18 cellular contexts compared by ENCODE assay signal in the genomic region with DNA sequence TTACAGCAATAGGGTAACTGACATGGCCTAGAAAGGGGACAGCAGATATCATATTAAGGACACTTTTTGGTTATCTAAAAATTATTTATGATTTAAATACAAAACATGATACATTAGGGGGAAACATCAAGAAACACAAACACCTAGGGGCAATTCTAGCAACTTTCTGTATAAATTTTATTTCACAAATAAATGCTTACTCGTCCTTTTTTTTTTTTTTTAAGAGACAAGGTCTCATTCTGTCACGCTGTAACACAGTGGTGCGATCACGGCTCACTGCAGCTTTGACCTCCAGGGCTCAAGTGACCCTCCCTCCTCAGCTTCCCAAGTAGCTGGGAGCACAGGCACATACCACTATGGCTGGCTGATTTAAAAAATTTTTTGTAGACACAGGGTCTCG.
DNase-seq lines count a peak whose midpoint lies in the region; ATAC-seq, FAIRE-seq and TF ChIP-seq lines count a peak whose summit lies in the region.
"Had no signal": no experiment of that assay in that cellular context is flagged by ENCODE, and none has a peak within 500 bp of the region (broad histone marks: within the 10 kb centered on the region; RNA-seq: fewer than 3 reads in every experiment).

No MANE protein-coding gene starts in this region.

- TF ChIP-seq CTCF in K562 (IDR thresholded peaks at IDR 0.05 in 2 of 3, conservative IDR thresholded peaks at IDR 0.05 in 1 of 3; ENCODE audit: insufficient read depth in 2 of 3, low read depth in 1 of 3, low read length in 3 of 3) (no peak), colonic mucosa (IDR thresholded peaks at IDR 0.05) (no peak)

- ATAC-seq in K562 = no peak
- ATAC-seq: CD8-positive, alpha-beta T cell had no signal

- H3K9ac ChIP-seq in K562 (ENCODE audit: insufficient read depth in 1 of 2, low read depth in 2 of 2, low read length in 2 of 2) = no peak overlapping the region
- no peak overlapping the region for H3K9ac ChIP-seq in colonic mucosa (ENCODE audit: low read depth in 2 of 2, low read length in 2 of 2)
- H3K9ac ChIP-seq: BLaER1 treated with 17β-estradiol and CSF1 and Interleukin-3, amounts not matched to agents 10 nM and 100 nM had no signal

- no peaks in the 10 kb centered on the region for H3K79me2 ChIP-seq in K562 (ENCODE audit: control insufficient read depth, insufficient read depth, low read length)

- DNase-seq in GM18507 (ENCODE audit: extremely low spot score, insufficient read length, low read depth) (no peak), K562 (ENCODE audit: extremely low read depth in 1 of 4, low spot score in 3 of 4) (no peak), glomerular visceral epithelial cell (ENCODE audit: extremely low spot score) (no peak), middle frontal gyrus (ENCODE audit: extremely low spot score, low spot score) (no peak), colonic mucosa (no peak)
- DNase-seq: 8988T; AML-193; Caco-2; Calu3; CD4-positive, alpha-beta T cell; CD8-positive, alpha-beta T cell; DMS79 treated with DMSO at 0.1 percent for 48 hours; GF-D8 had no signal

- no peak overlapping the region for H3K4me2 ChIP-seq in K562 (ENCODE audit: insufficient read depth, low read length)

- H3K36me3 ChIP-seq in K562 (ENCODE audit: control insufficient read depth, insufficient read depth, low read length) (no peaks in the 10 kb centered on the region), colonic mucosa (no peaks in the 10 kb centered on the region)
- H3K36me3 ChIP-seq: BLaER1 treated with 17β-estradiol and CSF1 and Interleukin-3, amounts not matched to agents 10 nM and 100 nM had no signal

- POLR2A ChIA-PET in K562 (lab: Yijun Ruan, JAX) = no interaction called here

- FAIRE-seq in GM18507 (lab: Jason Lieb, UNC) = peak; percentile 26
- no peak for FAIRE-seq in K562 (lab: Jason Lieb, UNC)
- FAIRE-seq: A204.1, D721Med, G401.6 had no signal

- WGBS in K562 (ENCODE audit: insufficient coverage, low coverage, missing lambda C conversion rate) = 37% methylated on average over 5 of the region's 5 CpGs

- no peak overlapping the region for H3K4me3 ChIP-seq in K562
- no peak overlapping the region for H3K4me3 ChIP-seq in colonic mucosa
- H3K4me3 ChIP-seq: BLaER1 treated with 17β-estradiol and CSF1 and Interleukin-3, amounts not matched to agents 10 nM and 100 nM had no signal

- no peaks in the 10 kb centered on the region for H4K20me1 ChIP-seq in K562 (replicated peaks; ENCODE audit: control insufficient read depth, insufficient read depth, low read length)
- H4K20me1 ChIP-seq: BLaER1 treated with 17β-estradiol and CSF1 and Interleukin-3, amounts not matched to agents 10 nM and 100 nM had no signal

- H3K9me3 ChIP-seq in K562 (replicated peaks; ENCODE audit: control insufficient read depth, insufficient read depth, low read depth, low read length) (no peaks in the 10 kb centered on the region), colonic mucosa (no peaks in the 10 kb centered on the region)
- H3K9me3 ChIP-seq: BLaER1 treated with 17β-estradiol and CSF1 and Interleukin-3, amounts not matched to agents 10 nM and 100 nM; Caco-2 had no signal

- BruUV-seq in K562 (replicated peaks; lab: Mats Ljungman, UMichigan) = no TSS peak

- H3K27me3 ChIP-seq in K562 (ENCODE audit: control insufficient read depth in 2 of 2, insufficient read depth in 2 of 2, low read length in 2 of 2) (no peaks in the 10 kb centered on the region), colonic mucosa (no peaks in the 10 kb centered on the region)
- H3K27me3 ChIP-seq: BLaER1 treated with 17β-estradiol and CSF1 and Interleukin-3, amounts not matched to agents 10 nM and 100 nM had no signal

- CTCF ChIA-PET in K562 (lab: Yijun Ruan, JAX; ENCODE audit: low intra/inter-chr PET ratio) = no interaction called here

- no peaks in the 10 kb centered on the region for H3K9me1 ChIP-seq in K562 (ENCODE audit: control insufficient read depth, insufficient read depth, low read length)

- TF ChIP-seq RAD21 in K562 (CRISPR knock-in tag; conservative IDR thresholded peaks at IDR 0.05 in 1 of 2, IDR thresholded peaks at IDR 0.05 in 1 of 2) = no peak

- peak overlapping the region; percentile 45; the same call in 1 of the 2 replicates for H2AFZ ChIP-seq in K562 (ENCODE audit: low read depth, low read length)

- intact Hi-C loops in K562 (cut with micrococcal nuclease) (loop anchor here (5.0 kb wide), 1 partner anchor 142 kb away; no protein-coding TSS in a partner anchor), colonic mucosa (cut with DNase I) (no loop called here)

- H3K4me1 ChIP-seq in K562 (replicated peaks in 1 of 2; ENCODE audit: control insufficient read depth in 2 of 2, insufficient read depth in 2 of 2, low read length in 2 of 2) (peaks cover 3 to 32% of the 10 kb centered on the region in 2 experiments; a peak in 4 of 5 replicates), colonic mucosa (no peaks in the 10 kb centered on the region)
- H3K4me1 ChIP-seq: Caco-2 had no signal

- H3K27ac ChIP-seq in K562 (ENCODE audit: extremely low read depth, low read depth, low read length) (no peak overlapping the region), colonic mucosa (no peak overlapping the region)
- H3K27ac ChIP-seq: BLaER1 treated with 17β-estradiol and CSF1 and Interleukin-3, amounts not matched to agents 10 nM and 100 nM; C4-2B had no signal

- no peak for TF ChIP-seq EP300 in K562 (IDR thresholded peaks at IDR 0.05; ENCODE audit: low read length)

- in situ Hi-C loops in K562 (cut with MboI) = no loop called here

- no peak for TF ChIP-seq POLR2A in K562 (conservative IDR thresholded peaks at IDR 0.05)

TF ChIP-seq in K562, 482 proteins besides CTCF, POLR2A, EP300 and RAD21:
- TF ChIP-seq MAFF (IDR thresholded peaks at IDR 0.05; ENCODE audit: low read length) = peak; percentile 40; the same call in 1 of the 2 replicates
- TF ChIP-seq MEF2D (tag; conservative IDR thresholded peaks at IDR 0.05; ENCODE audit: low read depth) = no peak
- TF ChIP-seq KLF13 (tag; IDR thresholded peaks at IDR 0.05; ENCODE audit: borderline replicate concordance, low read depth) = no peak
- TF ChIP-seq FOXK1 (CRISPR knock-in tag; IDR thresholded peaks at IDR 0.05; ENCODE audit: borderline replicate concordance) = no peak
- TF ChIP-seq CEBPG (CRISPR knock-in tag; IDR thresholded peaks at IDR 0.05) = no peak
- no peak for TF ChIP-seq CEBPG (tag; conservative IDR thresholded peaks at IDR 0.05 in 1 of 2, IDR thresholded peaks at IDR 0.05 in 1 of 2)
- TF ChIP-seq ZNF511 (CRISPR knock-in tag; IDR thresholded peaks at IDR 0.05) = no peak
- TF ChIP-seq ATF2 (CRISPR knock-in tag; IDR thresholded peaks at IDR 0.05) = no peak
- no peak for TF ChIP-seq ZNF668 (CRISPR knock-in tag; IDR thresholded peaks at IDR 0.05)
- no peak for TF ChIP-seq SIN3A (IDR thresholded peaks at IDR 0.05; ENCODE audit: borderline replicate concordance in 2 of 2, control insufficient read depth in 1 of 2, low read depth in 2 of 2, low read length in 2 of 2)
- TF ChIP-seq C11orf30 (IDR thresholded peaks at IDR 0.05; ENCODE audit: low read depth) = peak; percentile 62; the same call in 1 of the 2 replicates
- peak; percentile 89 for TF ChIP-seq ZNF316 (IDR thresholded peaks at IDR 0.05)
- no peak for TF ChIP-seq RBM14 (IDR thresholded peaks at IDR 0.05; ENCODE audit: borderline replicate concordance, insufficient read depth, low read depth, low read length)
- TF ChIP-seq RNF2 (IDR thresholded peaks at IDR 0.05) = no peak
